2 cellular contexts compared by ENCODE assay signal in genomic region chr6:52588710-52589091, GRCh38.
TF ChIP-seq lines count a peak whose summit lies in the region.

No MANE protein-coding gene starts in this region.

TF ChIP-seq in SK-N-SH, 30 proteins besides CTCF, POLR2A, EP300 and RAD21:
- TF ChIP-seq USF1 (IDR thresholded peaks at IDR 0.05; ENCODE audit: borderline replicate concordance, low read depth) (no peak), RCOR1 (IDR thresholded peaks at IDR 0.05; ENCODE audit: low read length) (no peak), CHD2 (IDR thresholded peaks at IDR 0.05; ENCODE audit: low read length, partially characterized antibody) (no peak), SIN3A (IDR thresholded peaks at IDR 0.05; ENCODE audit: borderline replicate concordance, low read depth, low read length) (no peak), GATA2 (CRISPR knock-in tag; IDR thresholded peaks at IDR 0.05) (no peak), FOXJ3 (CRISPR knock-in tag; IDR thresholded peaks at IDR 0.05) (no peak), FOXM1 (IDR thresholded peaks at IDR 0.05; ENCODE audit: low read depth) (no peak), FOSL2 (IDR thresholded peaks at IDR 0.05; ENCODE audit: borderline replicate concordance, low read depth) (no peak), ZBTB33 (IDR thresholded peaks at IDR 0.05; ENCODE audit: borderline replicate concordance, low read depth) (no peak), TCF12 (IDR thresholded peaks at IDR 0.05) (no peak), REST (IDR thresholded peaks at IDR 0.05; ENCODE audit: low read depth, low read length) (no peak), JUND (IDR thresholded peaks at IDR 0.05) (no peak), GABPA (IDR thresholded peaks at IDR 0.05; ENCODE audit: low read depth) (no peak), TAF1 (IDR thresholded peaks at IDR 0.05; ENCODE audit: borderline replicate concordance, low read depth, low read length) (no peak), EZH2phosphoT487 (IDR thresholded peaks at IDR 0.05; ENCODE audit: borderline replicate concordance, low read depth) (no peak), SMC3 (IDR thresholded peaks at IDR 0.05; ENCODE audit: low read depth, low read length) (no peak), RFX5 (IDR thresholded peaks at IDR 0.05; ENCODE audit: low read length) (no peak), RXRA (IDR thresholded peaks at IDR 0.05; ENCODE audit: borderline replicate concordance, low read depth) (no peak), IRF3 (IDR thresholded peaks at IDR 0.05; ENCODE audit: low read depth, low read length) (no peak)
TF ChIP-seq in SK-N-SH: peak in this region for 0.

TF ChIP-seq in SK-N-SH treated with all-trans-retinoic acid at 6 μM for 48 hours, 23 proteins besides CTCF, POLR2A, EP300 and RAD21 (continued from another document):
- TF ChIP-seq CSRNP3 (CRISPR knock-in tag; IDR thresholded peaks at IDR 0.05) (no peak), CREB5 (CRISPR knock-in tag; IDR thresholded peaks at IDR 0.05; ENCODE audit: low read depth) (no peak), GLIS3 (CRISPR knock-in tag; IDR thresholded peaks at IDR 0.05) (no peak), ZNF70 (CRISPR knock-in tag; IDR thresholded peaks at IDR 0.05) (no peak), TCF4 (CRISPR knock-in tag; IDR thresholded peaks at IDR 0.05; ENCODE audit: borderline replicate concordance) (no peak), POU6F1 (CRISPR knock-in tag; IDR thresholded peaks at IDR 0.05; ENCODE audit: borderline replicate concordance, low read depth) (no peak), PATZ1 (CRISPR knock-in tag; IDR thresholded peaks at IDR 0.05; ENCODE audit: borderline replicate concordance) (no peak), TSHZ2 (CRISPR knock-in tag; IDR thresholded peaks at IDR 0.05) (no peak), SNAI2 (CRISPR knock-in tag; IDR thresholded peaks at IDR 0.05) (no peak), CSDC2 (CRISPR knock-in tag; IDR thresholded peaks at IDR 0.05) (no peak), ZFP30 (CRISPR knock-in tag; IDR thresholded peaks at IDR 0.05) (no peak), ISL1 (CRISPR knock-in tag; IDR thresholded peaks at IDR 0.05) (no peak)
